Comparison of ENCODE assay signal across 10 cellular contexts in genomic region chr12:78406776-78407335, GRCh38.
A peak's percentile ranks its signal among the peaks of the same experiment; 100 is the strongest.
DNase-seq lines count a peak whose midpoint lies in the region; ATAC-seq and TF ChIP-seq lines count a peak whose summit lies in the region.
"Had no signal": no experiment of that assay in that cellular context is flagged by ENCODE, and none has a peak within 500 bp of the region (broad histone marks: within the 10 kb centered on the region; RNA-seq: fewer than 3 reads in every experiment).

No MANE protein-coding gene starts in this region.

- ATAC-seq in GM18519 (IDR thresholded peaks at IDR 0.05; ENCODE audit: low FRiP score, unreplicated experiment) = peak; percentile 97
- ATAC-seq in GM21723 (IDR thresholded peaks at IDR 0.05; ENCODE audit: unreplicated experiment) = peak; percentile 96
- ATAC-seq in HG03520 (IDR thresholded peaks at IDR 0.05; ENCODE audit: unreplicated experiment) = peak; percentile 95

- no peak overlapping the region for H3K27ac Mint-ChIP-seq in mesothelial cell of epicardium

- no peak for TF ChIP-seq CTCF in fibroblast of the aortic adventitia (IDR thresholded peaks at IDR 0.05; ENCODE audit: insufficient read depth, low read length)
- TF ChIP-seq CTCF in mesothelial cell of epicardium (IDR thresholded peaks at IDR 0.05; ENCODE audit: unreplicated experiment) = no peak

- no peaks in the 10 kb centered on the region for H3K27me3 Mint-ChIP-seq in mesothelial cell of epicardium (ENCODE audit: low read depth)

- CTCF ChIA-PET in HEK293T (lab: Yijun Ruan, JAX) = interaction anchor here (0.8 kb wide), 1 partner anchor 938 kb away, joined by 3 read pairs; no protein-coding TSS in a partner anchor

- no peaks in the 10 kb centered on the region for H3K4me1 Mint-ChIP-seq in mesothelial cell of epicardium

- DNase-seq in fibroblast of the aortic adventitia (ENCODE audit: low read depth) (peak; percentile 19), HEK293T (ENCODE audit: extremely low spot score) (no peak), NOMO-1 (lab: John Stamatoyannopoulos, UW; ENCODE audit: unreplicated experiment in 2 of 2) (no peak), mesothelial cell of epicardium (ENCODE audit: low spot score in 2 of 2, unreplicated experiment in 2 of 2) (no peak)
- DNase-seq in stimulated activated naive CD4-positive, alpha-beta T cell (lab: John Stamatoyannopoulos, UW) = no peak
- DNase-seq: activated gamma-delta T cell treated with Interleukin-2 at 50 U/mL for 16 hours; stimulated activated CD4-positive, alpha-beta T cell treated with anti-CD3 and anti-CD28 coated beads, Interleukin-15, amount 100 ng/mL, for 24 hours had no signal

- POLR2A ChIA-PET in HEK293T (lab: Yijun Ruan, JAX) = no interaction called here

- H3K36me3 Mint-ChIP-seq in mesothelial cell of epicardium = no peaks in the 10 kb centered on the region

- peaks cover 4% of the 10 kb centered on the region for H3K9me3 Mint-ChIP-seq in mesothelial cell of epicardium

- no peak overlapping the region for H3K4me3 Mint-ChIP-seq in mesothelial cell of epicardium

- H3K4me3 ChIP-seq in fibroblast of the aortic adventitia (ENCODE audit: low read depth, low read length) = no peak overlapping the region

TF ChIP-seq in HEK293T, 16 proteins besides CTCF, POLR2A, EP300 and RAD21:
- TF ChIP-seq SUZ12 (IDR thresholded peaks at IDR 0.05) (no peak), NFRKB (IDR thresholded peaks at IDR 0.05) (no peak), L3MBTL2 (conservative IDR thresholded peaks at IDR 0.05) (no peak), FOXK2 (IDR thresholded peaks at IDR 0.05) (no peak), FOXM1 (IDR thresholded peaks at IDR 0.05; ENCODE audit: borderline replicate concordance) (no peak), HDGF (IDR thresholded peaks at IDR 0.05; ENCODE audit: borderline replicate concordance) (no peak), ELF4 (IDR thresholded peaks at IDR 0.05) (no peak), LEF1 (IDR thresholded peaks at IDR 0.05; ENCODE audit: borderline replicate concordance) (no peak), SP1 (IDR thresholded peaks at IDR 0.05) (no peak), FOXA1 (IDR thresholded peaks at IDR 0.05) (no peak), CTBP1 (IDR thresholded peaks at IDR 0.05; ENCODE audit: borderline replicate concordance) (no peak), ARNT (IDR thresholded peaks at IDR 0.05) (no peak)
